8 cellular contexts compared by ENCODE assay signal in the genomic region with DNA sequence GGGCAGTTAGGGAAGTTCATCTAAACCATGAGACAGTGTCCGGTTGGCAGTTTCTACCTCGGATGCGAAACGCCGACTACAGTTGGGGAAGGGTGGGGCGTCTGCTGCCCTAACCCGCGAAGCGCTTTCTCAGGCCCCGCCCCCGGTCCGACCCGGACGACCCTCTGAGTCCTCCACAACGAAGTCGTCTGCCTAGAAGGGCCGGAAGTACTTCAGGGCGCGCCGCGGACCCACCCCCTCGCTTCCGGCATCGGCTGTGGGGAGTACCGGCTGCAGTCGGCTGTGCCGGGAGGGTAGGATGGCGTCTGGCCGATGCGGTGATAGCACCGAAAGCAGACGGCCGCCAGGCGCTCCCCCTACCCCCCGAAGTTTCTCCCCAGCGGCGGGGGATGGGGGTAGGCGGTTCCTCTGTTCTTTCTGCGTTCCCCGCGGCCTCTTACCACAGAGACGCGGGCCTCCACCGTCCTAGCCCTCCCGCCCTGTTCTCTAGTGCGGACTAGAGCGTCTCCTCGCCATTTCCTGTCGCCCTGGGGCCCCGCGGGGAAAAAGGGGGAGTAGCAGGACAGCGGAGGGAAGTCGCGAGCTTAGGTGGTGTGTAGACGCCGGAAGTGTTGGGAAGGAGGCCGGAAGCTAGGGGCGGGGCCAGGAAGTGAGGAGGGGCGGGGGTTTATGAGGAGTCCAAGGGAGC. TPM values are rescaled to one million over a fixed set of nuclear protein-coding genes. Genes with fewer than 3 reads are reported as not detected.
DNase-seq lines count a peak whose midpoint lies in the region; ATAC-seq, FAIRE-seq and TF ChIP-seq lines count a peak whose summit lies in the region.

A gene (plus strand): TSS at position 241 of the 688 bp plus-strand sequence. CDS start 719 bp downstream, outside the sequence.

- peak within 1 kb of the TSS; percentile 82 for H3K4me2 ChIP-seq in GM23338
- H3K4me2 ChIP-seq in osteoblast (ENCODE audit: insufficient read depth, low read length) = peak within 1 kb of the TSS; percentile 97

- peak within 1 kb of the TSS; percentile 88 for H3K27ac ChIP-seq in GM23338 (ENCODE audit: low read depth)
- peak within 1 kb of the TSS; percentile 98 for H3K27ac ChIP-seq in osteoblast (ENCODE audit: low read depth, low read length)
- peak within 1 kb of the TSS; percentile 91 to 95 (median 95) for H3K27ac ChIP-seq in thyroid gland

- H3K4me3 Mint-ChIP-seq in GM23338 = peak within 1 kb of the TSS; percentile 99

- 0% methylated on average over 25 to 35 of the region's 59 CpGs for WGBS in thyroid gland, 2 donors

- peaks cover 8% of the 10 kb centered on the region; the same call in 1 of the 2 replicates for H3F3A ChIP-seq in GM23338 (replicated peaks; ENCODE audit: low read depth)

- H4K20me1 ChIP-seq in GM23338 (replicated peaks; ENCODE audit: insufficient read depth) = no peaks in the 10 kb centered on the region; the same call in 1 of the 2 replicates
- H4K20me1 ChIP-seq in osteoblast (ENCODE audit: insufficient read depth, low read length) = no peaks in the 10 kb centered on the region

- peaks cover 20% of the 10 kb centered on the region for H3K4me1 Mint-ChIP-seq in GM23338

- peak; percentile 55 for ATAC-seq in GM23338

- H3K4me3 ChIP-seq in GM23338 (peak within 1 kb of the TSS; percentile 66), MG63 (peak within 1 kb of the TSS; percentile 96), osteoblast (ENCODE audit: insufficient read depth, low read length) (peak within 1 kb of the TSS; percentile 95), thyroid gland (replicated peaks in 1 of 3) (peak within 1 kb of the TSS; percentile 81 to 86 (median 85))

- no peaks in the 10 kb centered on the region for H3K9me3 ChIP-seq in MG63
- no peaks in the 10 kb centered on the region for H3K9me3 ChIP-seq in osteoblast (ENCODE audit: low read depth, low read length)
- H3K9me3 ChIP-seq in thyroid gland = no peaks in the 10 kb centered on the region

- intact Hi-C loops in thyroid gland (cut with DNase I) = loop anchor here (2.0 to 5.0 kb wide), 2 partner anchors 36 to 38 kb away; a partner anchor contains a TSS

- no peaks in the 10 kb centered on the region for H3K9me2 ChIP-seq in GM23338 (ENCODE audit: insufficient read depth)

- H3K27me3 ChIP-seq in GM23338 (ENCODE audit: insufficient read depth) (no peaks in the 10 kb centered on the region), MG63 (no peaks in the 10 kb centered on the region), osteoblast (ENCODE audit: insufficient read depth, low read length) (no peaks in the 10 kb centered on the region), thyroid gland (no peaks in the 10 kb centered on the region)

- H3K36me3 Mint-ChIP-seq in GM23338 (ENCODE audit: low read depth) = peaks cover 14% of the 10 kb centered on the region; the same call in 2 of the 3 replicates

- FAIRE-seq in frontal cortex (lab: Jason Lieb, UNC) = no peak

- H3K27ac Mint-ChIP-seq in GM23338 = peak within 1 kb of the TSS; percentile 97

- H3K79me2 ChIP-seq in GM23338 (replicated peaks; ENCODE audit: insufficient read depth) (peaks cover 25% of the 10 kb centered on the region), osteoblast (ENCODE audit: insufficient read depth, low read length) (peaks cover 37% of the 10 kb centered on the region)

- peaks cover 14% of the 10 kb centered on the region for H3K9me3 Mint-ChIP-seq in GM23338

- peaks cover 10% of the 10 kb centered on the region; the same call in 1 of the 2 replicates for H3K4me1 ChIP-seq in GM23338 (ENCODE audit: insufficient read depth)
- peaks cover 18% of the 10 kb centered on the region for H3K4me1 ChIP-seq in osteoblast (ENCODE audit: insufficient read depth, low read length)
- peaks cover 19 to 28% of the 10 kb centered on the region in 2 donors for H3K4me1 ChIP-seq in thyroid gland

- H3K27me3 Mint-ChIP-seq in GM23338 (ENCODE audit: insufficient read depth, low read depth, poor library complexity) = peaks cover 51% of the 10 kb centered on the region

- TF ChIP-seq POLR2A in thyroid gland (IDR thresholded peaks at IDR 0.05) = peak; percentile 80 to 89

- peak; percentile 99 for DNase-seq in EL
- DNase-seq in GM23338 (ENCODE audit: low spot score) = peak; percentile 99
- DNase-seq in MG63 = peak; percentile 100
- DNase-seq in activated T-helper 1 cell treated with anti-CD3 and anti-CD28 coated beads, Interleukin-2, amount 50 U/mL, for 16 hours (ENCODE audit: low read depth in 1 of 2, low spot score in 1 of 2) = peak; percentile 95 to 96
- DNase-seq in frontal cortex (ENCODE audit: low spot score in 2 of 2) = peak; percentile 88 to 90
- peak; percentile 93 for DNase-seq in osteoblast (ENCODE audit: insufficient read length, low spot score, missing footprints)
- DNase-seq in thyroid gland = peak; percentile 98
- DNase-seq in NCI-H2081 treated with DMSO at 0.1 percent for 48 hours (lab: John Stamatoyannopoulos, UW) = no peak

- H2AFZ ChIP-seq in GM23338 (peak within 1 kb of the TSS; percentile 91), osteoblast (ENCODE audit: low read length) (peak within 1 kb of the TSS; percentile 90)

- TF ChIP-seq CTCF in GM23338 (conservative IDR thresholded peaks at IDR 0.05; ENCODE audit: low read depth in 2 of 2) = 0 out of 4 replicates have a peak, but pooled peaks of 1 of the 2 experiments have one; percentile 7
- no peak for TF ChIP-seq CTCF in osteoblast (IDR thresholded peaks at IDR 0.05; ENCODE audit: extremely low read depth, low read depth, low read length)
- TF ChIP-seq CTCF in thyroid gland (IDR thresholded peaks at IDR 0.05) = peak in 1 of 6 experiments; percentile 6

- H3K36me3 ChIP-seq in GM23338 (ENCODE audit: insufficient read depth) = peaks cover 7% of the 10 kb centered on the region; the same call in 1 of the 2 replicates
- peaks cover 35% of the 10 kb centered on the region for H3K36me3 ChIP-seq in MG63
- peaks cover 12% of the 10 kb centered on the region for H3K36me3 ChIP-seq in osteoblast (ENCODE audit: insufficient read depth, low read length)
- H3K36me3 ChIP-seq in thyroid gland = no peaks in the 10 kb centered on the region

TF ChIP-seq in GM23338, 12 proteins besides CTCF, POLR2A, EP300 and RAD21:
- TF ChIP-seq, protein P1, sequence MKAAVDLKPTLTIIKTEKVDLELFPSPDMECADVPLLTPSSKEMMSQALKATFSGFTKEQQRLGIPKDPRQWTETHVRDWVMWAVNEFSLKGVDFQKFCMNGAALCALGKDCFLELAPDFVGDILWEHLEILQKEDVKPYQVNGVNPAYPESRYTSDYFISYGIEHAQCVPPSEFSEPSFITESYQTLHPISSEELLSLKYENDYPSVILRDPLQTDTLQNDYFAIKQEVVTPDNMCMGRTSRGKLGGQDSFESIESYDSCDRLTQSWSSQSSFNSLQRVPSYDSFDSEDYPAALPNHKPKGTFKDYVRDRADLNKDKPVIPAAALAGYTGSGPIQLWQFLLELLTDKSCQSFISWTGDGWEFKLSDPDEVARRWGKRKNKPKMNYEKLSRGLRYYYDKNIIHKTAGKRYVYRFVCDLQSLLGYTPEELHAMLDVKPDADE (IDR thresholded peaks at IDR 0.05) = peak; percentile 90
- TF ChIP-seq CREB1 (CRISPR knock-in tag; IDR thresholded peaks at IDR 0.05; ENCODE audit: low read depth) (peak; percentile 29; the same call in 1 of the 2 replicates), POLR2AphosphoS5 (IDR thresholded peaks at IDR 0.05; ENCODE audit: low read depth) (peak; percentile 73), NANOG (IDR thresholded peaks at IDR 0.05; ENCODE audit: borderline replicate concordance) (no peak)
- TF ChIP-seq, protein P2, sequence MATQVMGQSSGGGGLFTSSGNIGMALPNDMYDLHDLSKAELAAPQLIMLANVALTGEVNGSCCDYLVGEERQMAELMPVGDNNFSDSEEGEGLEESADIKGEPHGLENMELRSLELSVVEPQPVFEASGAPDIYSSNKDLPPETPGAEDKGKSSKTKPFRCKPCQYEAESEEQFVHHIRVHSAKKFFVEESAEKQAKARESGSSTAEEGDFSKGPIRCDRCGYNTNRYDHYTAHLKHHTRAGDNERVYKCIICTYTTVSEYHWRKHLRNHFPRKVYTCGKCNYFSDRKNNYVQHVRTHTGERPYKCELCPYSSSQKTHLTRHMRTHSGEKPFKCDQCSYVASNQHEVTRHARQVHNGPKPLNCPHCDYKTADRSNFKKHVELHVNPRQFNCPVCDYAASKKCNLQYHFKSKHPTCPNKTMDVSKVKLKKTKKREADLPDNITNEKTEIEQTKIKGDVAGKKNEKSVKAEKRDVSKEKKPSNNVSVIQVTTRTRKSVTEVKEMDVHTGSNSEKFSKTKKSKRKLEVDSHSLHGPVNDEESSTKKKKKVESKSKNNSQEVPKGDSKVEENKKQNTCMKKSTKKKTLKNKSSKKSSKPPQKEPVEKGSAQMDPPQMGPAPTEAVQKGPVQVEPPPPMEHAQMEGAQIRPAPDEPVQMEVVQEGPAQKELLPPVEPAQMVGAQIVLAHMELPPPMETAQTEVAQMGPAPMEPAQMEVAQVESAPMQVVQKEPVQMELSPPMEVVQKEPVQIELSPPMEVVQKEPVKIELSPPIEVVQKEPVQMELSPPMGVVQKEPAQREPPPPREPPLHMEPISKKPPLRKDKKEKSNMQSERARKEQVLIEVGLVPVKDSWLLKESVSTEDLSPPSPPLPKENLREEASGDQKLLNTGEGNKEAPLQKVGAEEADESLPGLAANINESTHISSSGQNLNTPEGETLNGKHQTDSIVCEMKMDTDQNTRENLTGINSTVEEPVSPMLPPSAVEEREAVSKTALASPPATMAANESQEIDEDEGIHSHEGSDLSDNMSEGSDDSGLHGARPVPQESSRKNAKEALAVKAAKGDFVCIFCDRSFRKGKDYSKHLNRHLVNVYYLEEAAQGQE (IDR thresholded peaks at IDR 0.05; ENCODE audit: unreplicated experiment) = no peak

RNA-seq across cellular contexts. Expression of the gene that starts here (rescaled TPM):
- 8.7 and 9.7 TPM in 2 replicates for total RNA-seq in GM23338 (2014; rRNA removed; shearing (Covaris generic))
- 6.2 and 7.3 TPM in 2 replicates for polyA plus RNA-seq in GM23338 (2016; fragmentation: Nextera tagmentation; extraction: Ambion mirVana)
- total RNA-seq in MG63 (2014; rRNA removed; shearing (Covaris generic); ENCODE audit: low replicate concordance) = 31.9 and 43.0 TPM in 2 replicates
- 12.2 TPM for total RNA-seq in frontal cortex
- total RNA-seq in osteoblast = 12.4 and 15.9 TPM in 2 replicates
- 10 to 100 TPM; 18.8 to 31.1 (median 22.8) TPM for total RNA-seq in thyroid gland
